9 cellular contexts compared by ENCODE assay signal in genomic region chr14:30375280-30375892, GRCh38.
DNase-seq lines count a peak whose midpoint lies in the region; ATAC-seq and TF ChIP-seq lines count a peak whose summit lies in the region.
"Had no signal": no experiment of that assay in that cellular context is flagged by ENCODE, and none has a peak within 500 bp of the region (broad histone marks: within the 10 kb centered on the region; RNA-seq: fewer than 3 reads in every experiment).

No MANE protein-coding gene starts in this region.

- no peak overlapping the region for H2AFZ ChIP-seq in neuronal stem cell (ENCODE audit: low read length)

- H3K27ac ChIP-seq in esophagus squamous epithelium (no peak overlapping the region), neuronal stem cell (replicated peaks; ENCODE audit: low read length) (no peak overlapping the region), tibial artery (no peak overlapping the region)

- BruUV-seq in Calu3 (replicated peaks; lab: Mats Ljungman, UMichigan): no TSS peak

- TF ChIP-seq POLR2A in esophagus squamous epithelium (IDR thresholded peaks at IDR 0.05): no peak

- ATAC-seq in GM19397 (IDR thresholded peaks at IDR 0.05; ENCODE audit: unreplicated experiment) (peak; percentile 94), HG03439 (IDR thresholded peaks at IDR 0.05; ENCODE audit: unreplicated experiment) (peak; percentile 99)
- ATAC-seq in activated CD8-positive, alpha-beta memory T cell treated with anti-CD3 and anti-CD28 coated beads, Interleukin-2, amount 10 ng/mL, durations not matched to agents 7 days and 5 days: peak; percentile 70

- H3K18ac ChIP-seq in neuronal stem cell (ENCODE audit: low read length): no peak overlapping the region

- intact Hi-C loops in Calu3 (cut with micrococcal nuclease; ENCODE audit: unreplicated experiment) (loop anchor here (1.0 to 2.0 kb wide), 3 partner anchors 68 to 235 kb away; no protein-coding TSS in a partner anchor), esophagus squamous epithelium (cut with DNase I) (no loop called here), tibial artery (cut with DNase I; ENCODE audit: low total_unique reads) (no loop called here)

- DNase-seq in Calu3 (peak; percentile 67), NCI-H82 treated with DMSO at 0.1 percent for 48 hours (lab: John Stamatoyannopoulos, UW; ENCODE audit: unreplicated experiment) (peak; percentile 26), esophagus squamous epithelium (lab: John Stamatoyannopoulos, UW) (no peak), neuronal stem cell (ENCODE audit: low spot score) (peak; percentile 44), tibial artery (peak in 1 of 2 donors; percentile 59)
- DNase-seq in activated CD8-positive, alpha-beta memory T cell treated with anti-CD3 and anti-CD28 coated beads, Interleukin-2, amount 10 ng/mL, durations not matched to agents 7 days and 5 days: peak; percentile 75

- no peak overlapping the region for H2BK5ac ChIP-seq in neuronal stem cell (ENCODE audit: low read length)

- no peak overlapping the region for H2BK12ac ChIP-seq in neuronal stem cell (ENCODE audit: low read length)

- H3K36me3 Mint-ChIP-seq in Calu3 (ENCODE audit: insufficient read depth, unreplicated experiment): no peaks in the 10 kb centered on the region
- H3K36me3 Mint-ChIP-seq in activated CD8-positive, alpha-beta memory T cell treated with anti-CD3 and anti-CD28 coated beads, Interleukin-2, amount 10 ng/mL, durations not matched to agents 7 days and 5 days: no peaks in the 10 kb centered on the region

- H3K23ac ChIP-seq in neuronal stem cell (ENCODE audit: low read depth, low read length, poor library complexity): no peak overlapping the region

- no peak overlapping the region for H3K4ac ChIP-seq in neuronal stem cell (ENCODE audit: low read length)

- H3K14ac ChIP-seq in neuronal stem cell (ENCODE audit: low read length): no peak overlapping the region

- H3K79me1 ChIP-seq in neuronal stem cell (ENCODE audit: low read depth, low read length): no peaks in the 10 kb centered on the region

- no peaks in the 10 kb centered on the region for H3K9me3 ChIP-seq in esophagus squamous epithelium
- H3K9me3 ChIP-seq in neuronal stem cell (replicated peaks in 1 of 2; ENCODE audit: control insufficient read depth in 2 of 2, insufficient read depth in 1 of 2, low read depth in 1 of 2, low read length in 2 of 2): no peaks in the 10 kb centered on the region
- H3K9me3 ChIP-seq in tibial artery: no peaks in the 10 kb centered on the region

- peaks cover 64% of the 10 kb centered on the region for H3K27me3 Mint-ChIP-seq in Calu3 (ENCODE audit: unreplicated experiment)
- peaks cover 18% of the 10 kb centered on the region for H3K27me3 Mint-ChIP-seq in activated CD8-positive, alpha-beta memory T cell treated with anti-CD3 and anti-CD28 coated beads, Interleukin-2, amount 10 ng/mL, durations not matched to agents 7 days and 5 days

- TF ChIP-seq CTCF in Calu3 (IDR thresholded peaks at IDR 0.05; ENCODE audit: unreplicated experiment) (peak; percentile 62), esophagus squamous epithelium (IDR thresholded peaks at IDR 0.05) (peak in 5 of 6 experiments; percentile 54 to 72 (median 63)), tibial artery (IDR thresholded peaks at IDR 0.05) (peak; percentile 39 to 56)

- no peak overlapping the region for H3K4me3 Mint-ChIP-seq in Calu3 (ENCODE audit: low read depth, unreplicated experiment)
- H3K4me3 Mint-ChIP-seq in activated CD8-positive, alpha-beta memory T cell treated with anti-CD3 and anti-CD28 coated beads, Interleukin-2, amount 10 ng/mL, durations not matched to agents 7 days and 5 days: no peak overlapping the region
- H3K4me3 Mint-ChIP-seq: dendritic cell treated with granulocyte-macrophage colony-stimulating factor and Interleukin-4, amounts not matched to agents 40 ng/mL and 50 ng/mL, for 4 days had no signal

- H3K4me1 Mint-ChIP-seq in Calu3 (ENCODE audit: low read depth, unreplicated experiment): no peaks in the 10 kb centered on the region
- no peaks in the 10 kb centered on the region for H3K4me1 Mint-ChIP-seq in activated CD8-positive, alpha-beta memory T cell treated with anti-CD3 and anti-CD28 coated beads, Interleukin-2, amount 10 ng/mL, durations not matched to agents 7 days and 5 days

- no peak overlapping the region for H2BK120ac ChIP-seq in neuronal stem cell (ENCODE audit: low read depth, low read length)

- 28 to 54% methylated on average over 4 to 5 of the region's 5 CpGs for WGBS in esophagus squamous epithelium, 2 donors
- WGBS in neuronal stem cell (ENCODE audit: extremely low coverage in 2 of 2, insufficient read length in 2 of 2, insufficient replicate concordance in 1 of 2), 2 donors: no CpG with 5 or more reads among the region's 5 CpGs

- no peaks in the 10 kb centered on the region for H3K9me3 Mint-ChIP-seq in Calu3 (ENCODE audit: low read depth, unreplicated experiment)
- H3K9me3 Mint-ChIP-seq in activated CD8-positive, alpha-beta memory T cell treated with anti-CD3 and anti-CD28 coated beads, Interleukin-2, amount 10 ng/mL, durations not matched to agents 7 days and 5 days (ENCODE audit: low read depth): no peaks in the 10 kb centered on the region
- H3K9me3 Mint-ChIP-seq: dendritic cell treated with granulocyte-macrophage colony-stimulating factor and Interleukin-4, amounts not matched to agents 40 ng/mL and 50 ng/mL, for 4 days had no signal

- no peaks in the 10 kb centered on the region for H3K4me1 ChIP-seq in esophagus squamous epithelium
- peaks cover 0 to 3% of the 10 kb centered on the region in 2 donors for H3K4me1 ChIP-seq in neuronal stem cell (ENCODE audit: control insufficient read depth in 2 of 2, insufficient read depth in 1 of 2, low read depth in 1 of 2, low read length in 2 of 2)
- no peaks in the 10 kb centered on the region for H3K4me1 ChIP-seq in tibial artery

- no peak overlapping the region for H3K27ac Mint-ChIP-seq in Calu3 (ENCODE audit: unreplicated experiment)
- H3K27ac Mint-ChIP-seq in activated CD8-positive, alpha-beta memory T cell treated with anti-CD3 and anti-CD28 coated beads, Interleukin-2, amount 10 ng/mL, durations not matched to agents 7 days and 5 days: no peak overlapping the region
- H3K27ac Mint-ChIP-seq: dendritic cell treated with granulocyte-macrophage colony-stimulating factor and Interleukin-4, amounts not matched to agents 40 ng/mL and 50 ng/mL, for 4 days had no signal

- H3K27me3 ChIP-seq in esophagus squamous epithelium (peaks cover 0 to 3% (median 0%) of the 10 kb centered on the region in 4 donors), neuronal stem cell (ENCODE audit: control insufficient read depth in 3 of 3, insufficient read depth in 3 of 3, low read depth in 1 of 3, low read length in 3 of 3) (no peaks in the 10 kb centered on the region), tibial artery (no peaks in the 10 kb centered on the region)

- H2BK15ac ChIP-seq in neuronal stem cell (ENCODE audit: low read length): no peak overlapping the region

- H3K9ac ChIP-seq in neuronal stem cell (ENCODE audit: low read depth, low read length, poor library complexity): no peak overlapping the region

- CTCF ChIA-PET in Calu3 (lab: Charles Lee): interaction anchor here (0.7 to 1.8 kb wide), 3 partner anchors 68 to 146 kb away, joined by 3 to 7 read pairs (median 4); no protein-coding TSS in a partner anchor
- CTCF ChIA-PET in activated CD8-positive, alpha-beta memory T cell treated with anti-CD3 and anti-CD28 coated beads, Interleukin-2, amount 10 ng/mL, durations not matched to agents 7 days and 5 days (lab: Charles Lee): interaction anchor here (0.6 to 2.2 kb wide), 8 partner anchors 8 to 148 kb away, joined by 3 to 18 read pairs (median 3); no protein-coding TSS in a partner anchor

- no peak overlapping the region for H3K4me3 ChIP-seq in esophagus squamous epithelium
- no peak overlapping the region for H3K4me3 ChIP-seq in neuronal stem cell (ENCODE audit: low read length in 2 of 2)
- no peak overlapping the region for H3K4me3 ChIP-seq in tibial artery

- no peaks in the 10 kb centered on the region for H3K36me3 ChIP-seq in esophagus squamous epithelium
- no peaks in the 10 kb centered on the region for H3K36me3 ChIP-seq in neuronal stem cell (replicated peaks in 1 of 2; ENCODE audit: control insufficient read depth in 2 of 2, insufficient read depth in 2 of 2, low read length in 2 of 2)
- H3K36me3 ChIP-seq in tibial artery: no peaks in the 10 kb centered on the region

- H4K8ac ChIP-seq in neuronal stem cell (ENCODE audit: low read depth, low read length): no peak overlapping the region

- H3K4me2 ChIP-seq in neuronal stem cell (ENCODE audit: insufficient read depth, low read length, poor library complexity, severe bottlenecking): no peak overlapping the region

- no peak overlapping the region for H4K91ac ChIP-seq in neuronal stem cell (ENCODE audit: low read depth, low read length, poor library complexity)

- no peak overlapping the region for H2AK5ac ChIP-seq in neuronal stem cell (ENCODE audit: low read depth, low read length)
